ENCODE assay signal across 8 cellular contexts in the genomic region with DNA sequence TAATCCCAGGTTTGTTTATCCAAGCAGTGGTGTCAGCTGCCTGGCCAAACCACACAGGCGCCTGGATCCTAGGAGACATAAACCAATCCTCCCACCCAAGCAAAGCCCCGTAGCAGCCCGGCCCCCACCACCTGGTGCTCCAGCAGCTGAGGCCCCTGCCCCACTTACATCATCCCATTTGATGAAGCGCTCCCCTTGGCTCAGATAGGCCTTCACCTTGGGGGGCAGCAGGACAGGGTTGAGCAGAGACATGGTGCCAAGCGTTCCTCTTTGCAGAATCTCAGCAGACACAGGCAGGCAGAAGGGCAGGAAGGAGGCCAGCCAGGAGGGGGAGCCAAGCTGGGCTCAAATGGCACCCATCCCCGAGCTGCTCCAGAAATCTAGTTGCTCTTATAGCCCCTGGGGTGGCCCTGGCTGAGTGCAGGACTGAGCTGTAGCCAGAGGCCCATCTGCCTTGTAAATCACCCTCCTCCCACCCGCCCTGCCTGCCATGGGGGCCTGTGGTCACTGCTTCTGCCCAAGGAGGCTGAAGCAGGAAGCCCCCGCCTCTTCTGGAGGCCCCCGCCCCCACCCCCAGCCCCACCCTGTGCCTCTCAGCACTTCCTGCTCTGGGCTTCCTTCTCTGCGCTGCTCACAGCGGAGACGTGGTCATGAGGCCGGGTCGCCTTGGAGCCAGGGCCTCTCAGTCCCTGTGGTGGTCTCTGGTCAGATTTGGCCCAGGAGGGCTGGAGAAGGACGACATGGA. TPM values are rescaled to one million over a fixed set of nuclear protein-coding genes. Genes with fewer than 3 reads are reported as not detected.
DNase-seq lines count a peak whose midpoint lies in the region; ATAC-seq, FAIRE-seq and TF ChIP-seq lines count a peak whose summit lies in the region.

A gene with protein sequence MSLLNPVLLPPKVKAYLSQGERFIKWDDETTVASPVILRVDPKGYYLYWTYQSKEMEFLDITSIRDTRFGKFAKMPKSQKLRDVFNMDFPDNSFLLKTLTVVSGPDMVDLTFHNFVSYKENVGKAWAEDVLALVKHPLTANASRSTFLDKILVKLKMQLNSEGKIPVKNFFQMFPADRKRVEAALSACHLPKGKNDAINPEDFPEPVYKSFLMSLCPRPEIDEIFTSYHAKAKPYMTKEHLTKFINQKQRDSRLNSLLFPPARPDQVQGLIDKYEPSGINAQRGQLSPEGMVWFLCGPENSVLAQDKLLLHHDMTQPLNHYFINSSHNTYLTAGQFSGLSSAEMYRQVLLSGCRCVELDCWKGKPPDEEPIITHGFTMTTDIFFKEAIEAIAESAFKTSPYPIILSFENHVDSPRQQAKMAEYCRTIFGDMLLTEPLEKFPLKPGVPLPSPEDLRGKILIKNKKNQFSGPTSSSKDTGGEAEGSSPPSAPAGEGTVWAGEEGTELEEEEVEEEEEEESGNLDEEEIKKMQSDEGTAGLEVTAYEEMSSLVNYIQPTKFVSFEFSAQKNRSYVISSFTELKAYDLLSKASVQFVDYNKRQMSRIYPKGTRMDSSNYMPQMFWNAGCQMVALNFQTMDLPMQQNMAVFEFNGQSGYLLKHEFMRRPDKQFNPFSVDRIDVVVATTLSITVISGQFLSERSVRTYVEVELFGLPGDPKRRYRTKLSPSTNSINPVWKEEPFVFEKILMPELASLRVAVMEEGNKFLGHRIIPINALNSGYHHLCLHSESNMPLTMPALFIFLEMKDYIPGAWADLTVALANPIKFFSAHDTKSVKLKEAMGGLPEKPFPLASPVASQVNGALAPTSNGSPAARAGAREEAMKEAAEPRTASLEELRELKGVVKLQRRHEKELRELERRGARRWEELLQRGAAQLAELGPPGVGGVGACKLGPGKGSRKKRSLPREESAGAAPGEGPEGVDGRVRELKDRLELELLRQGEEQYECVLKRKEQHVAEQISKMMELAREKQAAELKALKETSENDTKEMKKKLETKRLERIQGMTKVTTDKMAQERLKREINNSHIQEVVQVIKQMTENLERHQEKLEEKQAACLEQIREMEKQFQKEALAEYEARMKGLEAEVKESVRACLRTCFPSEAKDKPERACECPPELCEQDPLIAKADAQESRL (minus strand): TSS at position 515 of the 745 bp plus-strand sequence. CDS start 263 bp downstream, at position 252.

- TF ChIP-seq POLR2A in endothelial cell of umbilical vein (IDR thresholded peaks at IDR 0.05; ENCODE audit: low read depth, low read length): no peak

- H3K9me3 ChIP-seq in endothelial cell of umbilical vein (replicated peaks; ENCODE audit: control insufficient read depth, insufficient read depth, low read length): no peaks in the 10 kb centered on the region

- H3K27ac Mint-ChIP-seq in osteocyte (ENCODE audit: unreplicated experiment): no peak within 1 kb of the TSS

- TF ChIP-seq CTCF in endothelial cell of umbilical vein (IDR thresholded peaks at IDR 0.05; ENCODE audit: extremely low read depth in 1 of 2, insufficient read depth in 1 of 2, low read depth in 1 of 2, low read length in 2 of 2) (peak in 1 of 2 donors; percentile 42), osteocyte (IDR thresholded peaks at IDR 0.05) (peak; percentile 30)

- no peak within 1 kb of the TSS for H3K4me3 Mint-ChIP-seq in osteocyte (ENCODE audit: unreplicated experiment)

- H3K4me2 ChIP-seq in endothelial cell of umbilical vein (ENCODE audit: insufficient read depth, low read length): no peak within 1 kb of the TSS

- no peak within 1 kb of the TSS for H3K27ac ChIP-seq in endothelial cell of umbilical vein (ENCODE audit: insufficient read depth, low read depth, low read length)

- no peak within 1 kb of the TSS for H3K4me3 ChIP-seq in endothelial cell of umbilical vein (replicated peaks in 1 of 3; ENCODE audit: insufficient read depth in 1 of 3, low read depth in 1 of 3, low read length in 3 of 3)

- peaks cover 22% of the 10 kb centered on the region for H3K27me3 Mint-ChIP-seq in osteocyte (ENCODE audit: unreplicated experiment)

- no peaks in the 10 kb centered on the region for H3K9me1 ChIP-seq in endothelial cell of umbilical vein (replicated peaks; ENCODE audit: control insufficient read depth, extremely low read depth, insufficient read depth, low read length)

- POLR2A ChIA-PET in endothelial cell of umbilical vein (lab: Charles Lee): no interaction called here

- no TSS peak for BruUV-seq in endothelial cell of umbilical vein (replicated peaks; lab: Mats Ljungman, UMichigan)

- H3K9me3 Mint-ChIP-seq in osteocyte (ENCODE audit: unreplicated experiment): no peaks in the 10 kb centered on the region

- no peaks in the 10 kb centered on the region for H3K4me1 ChIP-seq in endothelial cell of umbilical vein (ENCODE audit: control insufficient read depth, extremely low read depth, insufficient read depth, low read length)

- no peak within 1 kb of the TSS for H3K9ac ChIP-seq in endothelial cell of umbilical vein (replicated peaks; ENCODE audit: extremely low read depth, insufficient read depth, low read length)

- no peaks in the 10 kb centered on the region for H3K79me2 ChIP-seq in endothelial cell of umbilical vein (ENCODE audit: control insufficient read depth, insufficient read depth, low read length)

- H3K36me3 Mint-ChIP-seq in osteocyte (ENCODE audit: unreplicated experiment): no peaks in the 10 kb centered on the region

- dilution Hi-C loops in endothelial cell of umbilical vein (cut with MboI; ENCODE audit: extremely low pct_ligation_motif_present, low sequenced_read_pairs): no loop called here

- intact Hi-C loops in endothelial cell of umbilical vein (cut with micrococcal nuclease): no loop called here

- H3K27me3 ChIP-seq in endothelial cell of umbilical vein (ENCODE audit: control insufficient read depth in 2 of 2, insufficient read depth in 2 of 2, low read length in 2 of 2): peaks cover 4 to 5% of the 10 kb centered on the region in 2 experiments

- H3K36me3 ChIP-seq in endothelial cell of umbilical vein (ENCODE audit: control insufficient read depth in 2 of 2, extremely low read depth in 1 of 2, insufficient read depth in 2 of 2, low read length in 2 of 2): no peaks in the 10 kb centered on the region

- CTCF ChIA-PET in endothelial cell of umbilical vein (lab: Charles Lee): interaction anchor here (1.0 to 12.8 kb wide), 12 partner anchors 12 to 262 kb away, joined by 4 to 403 read pairs (median 9); a partner anchor contains a TSS

- H4K20me1 ChIP-seq in endothelial cell of umbilical vein (replicated peaks; ENCODE audit: control insufficient read depth, extremely low read depth, insufficient read depth, low read length): no peaks in the 10 kb centered on the region

- DNase-seq in COR-L47 (lab: John Stamatoyannopoulos, UW): peak; percentile 3
- peak; percentile 79 for DNase-seq in MV-4-11 (lab: John Stamatoyannopoulos, UW)
- DNase-seq in activated CD4-positive, alpha-beta T cell treated with anti-CD3 and anti-CD28 coated beads, Interleukin-2, amount 50 U/mL, for 4 hours: peak; percentile 59
- no peak for DNase-seq in endothelial cell of umbilical vein (ENCODE audit: low read depth, low spot score)
- DNase-seq in osteocyte (ENCODE audit: extremely low spot score, unreplicated experiment): no peak
- DNase-seq in urothelium cell line (ENCODE audit: low spot score): peak; percentile 75
- no peak for DNase-seq in inferior parietal cortex (ENCODE audit: extremely low spot score)

- peak within 1 kb of the TSS; percentile 11 for H2AFZ ChIP-seq in endothelial cell of umbilical vein (ENCODE audit: low read depth, low read length)

- ATAC-seq in GM21423 (IDR thresholded peaks at IDR 0.05; ENCODE audit: unreplicated experiment): peak; percentile 52

- FAIRE-seq in endothelial cell of umbilical vein (lab: Jason Lieb, UNC): peak; percentile 28
- FAIRE-seq in urothelium cell line (lab: Jason Lieb, UNC): no peak

- H3K4me1 Mint-ChIP-seq in osteocyte (ENCODE audit: unreplicated experiment): peaks cover 2% of the 10 kb centered on the region

TF ChIP-seq in endothelial cell of umbilical vein, 7 proteins besides CTCF, POLR2A, EP300 and RAD21:
- no peak for TF ChIP-seq FOS (IDR thresholded peaks at IDR 0.05; ENCODE audit: borderline replicate concordance, insufficient read depth, low read length)
- TF ChIP-seq JUN (IDR thresholded peaks at IDR 0.05; ENCODE audit: borderline replicate concordance, insufficient read depth, insufficient read length, low read depth): no peak
- TF ChIP-seq GATA2 (IDR thresholded peaks at IDR 0.05; ENCODE audit: insufficient read depth, insufficient read length, low read depth, low read length): no peak
- no peak for TF ChIP-seq MYC (IDR thresholded peaks at IDR 0.05; ENCODE audit: low read depth, low read length)
- TF ChIP-seq EZH2 (IDR thresholded peaks at IDR 0.05; ENCODE audit: borderline replicate concordance, low read depth, low read length, severe bottlenecking): no peak
- no peak for TF ChIP-seq POLR2AphosphoS5 (IDR thresholded peaks at IDR 0.05; ENCODE audit: insufficient read depth, low read depth, low read length)
- TF ChIP-seq, protein P1, sequence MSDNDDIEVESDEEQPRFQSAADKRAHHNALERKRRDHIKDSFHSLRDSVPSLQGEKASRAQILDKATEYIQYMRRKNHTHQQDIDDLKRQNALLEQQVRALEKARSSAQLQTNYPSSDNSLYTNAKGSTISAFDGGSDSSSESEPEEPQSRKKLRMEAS (IDR thresholded peaks at IDR 0.05; ENCODE audit: insufficient read depth, insufficient read length): no peak

RNA-seq across cellular contexts. Expression of the gene that starts here (rescaled TPM):
- total RNA-seq in endothelial cell of umbilical vein (1.5 and 4.3 TPM in 2 replicates), osteocyte (0.40 and 1.2 TPM in 2 replicates)
- polyA plus RNA-seq in endothelial cell of umbilical vein: 1.6 and 1.9 TPM in 2 replicates
- 1.2 TPM in 2 replicates for polyA plus RNA-seq in endothelial cell of umbilical vein (2011; cell fraction: cytosol; rRNA removed)
- polyA plus RNA-seq in endothelial cell of umbilical vein (2011; cell fraction: nucleus; rRNA removed): 6.7 and 10.9 TPM in 2 replicates
- 1.8 and 3.1 TPM in 2 replicates for polyA plus RNA-seq in endothelial cell of umbilical vein (2012)
- 1.2 and 1.6 TPM in 2 replicates for polyA minus RNA-seq in endothelial cell of umbilical vein
- polyA minus RNA-seq in endothelial cell of umbilical vein (2011; cell fraction: cytosol; rRNA and poly(A)+ RNA removed): 4.4 TPM
- 2.0 and 2.4 TPM in 2 replicates for polyA minus RNA-seq in endothelial cell of umbilical vein (2011; cell fraction: nucleus; rRNA and poly(A)+ RNA removed)

Comparison
In these comparisons a context has a peak if more than half of its experiments do, and no peak if none do; other contexts are left out.
1. DNase-seq: peak in COR-L47 (single experiment), MV-4-11 (single experiment), activated CD4-positive, alpha-beta T cell treated with anti-CD3 and anti-CD28 coated beads, Interleukin-2, amount 50 U/mL, for 4 hours (2 of 2) and urothelium cell line (single experiment); none in endothelial cell of umbilical vein (single experiment), osteocyte (single experiment) and inferior parietal cortex (single experiment).